ENCODE assay signal across 1 cellular context in the genomic region with DNA sequence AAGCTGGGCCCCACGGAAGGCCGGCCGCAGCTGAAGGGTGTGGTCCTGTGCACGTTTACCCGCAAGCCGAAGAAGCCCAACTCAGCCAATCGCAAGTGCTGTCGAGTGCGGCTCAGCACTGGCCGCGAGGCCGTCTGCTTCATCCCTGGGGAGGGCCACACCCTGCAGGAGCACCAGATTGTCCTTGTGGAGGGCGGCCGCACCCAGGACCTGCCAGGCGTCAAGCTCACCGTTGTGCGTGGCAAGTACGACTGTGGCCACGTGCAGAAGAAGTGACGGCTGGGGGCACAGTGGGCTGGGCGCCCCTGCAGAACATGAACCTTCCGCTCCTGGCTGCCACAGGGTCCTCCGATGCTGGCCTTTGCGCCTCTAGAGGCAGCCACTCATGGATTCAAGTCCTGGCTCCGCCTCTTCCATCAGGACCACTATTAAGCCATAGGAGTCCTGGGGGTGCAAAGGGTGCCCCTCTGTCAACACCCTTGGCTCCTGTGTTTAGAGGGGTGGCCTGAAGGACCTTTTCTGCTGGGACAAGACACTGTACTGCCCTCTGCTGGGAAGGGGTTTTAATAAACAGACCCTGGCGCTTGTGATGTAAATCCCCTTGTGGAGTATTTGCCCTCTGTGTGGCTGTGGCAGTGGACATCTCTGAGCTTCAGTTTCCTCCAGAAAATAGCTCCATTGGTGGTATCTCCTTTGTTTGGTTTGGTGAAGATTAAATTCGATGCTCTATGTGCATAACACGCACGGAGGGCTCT.
TF ChIP-seq lines count a peak whose summit lies in the region.

No MANE protein-coding gene starts in this region.

TF ChIP-seq in HepG2, 621 proteins besides CTCF, POLR2A, EP300 and RAD21 (continued from another document):
- TF ChIP-seq, protein P1, sequence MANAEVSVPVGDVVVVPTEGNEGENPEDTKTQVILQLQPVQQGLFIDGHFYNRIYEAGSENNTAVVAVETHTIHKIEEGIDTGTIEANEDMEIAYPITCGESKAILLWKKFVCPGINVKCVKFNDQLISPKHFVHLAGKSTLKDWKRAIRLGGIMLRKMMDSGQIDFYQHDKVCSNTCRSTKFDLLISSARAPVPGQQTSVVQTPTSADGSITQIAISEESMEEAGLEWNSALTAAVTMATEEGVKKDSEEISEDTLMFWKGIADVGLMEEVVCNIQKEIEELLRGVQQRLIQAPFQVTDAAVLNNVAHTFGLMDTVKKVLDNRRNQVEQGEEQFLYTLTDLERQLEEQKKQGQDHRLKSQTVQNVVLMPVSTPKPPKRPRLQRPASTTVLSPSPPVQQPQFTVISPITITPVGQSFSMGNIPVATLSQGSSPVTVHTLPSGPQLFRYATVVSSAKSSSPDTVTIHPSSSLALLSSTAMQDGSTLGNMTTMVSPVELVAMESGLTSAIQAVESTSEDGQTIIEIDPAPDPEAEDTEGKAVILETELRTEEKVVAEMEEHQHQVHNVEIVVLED (CRISPR knock-in tag; IDR thresholded peaks at IDR 0.05; ENCODE audit: borderline replicate concordance) = no peak
- TF ChIP-seq ZNF777 (CRISPR knock-in tag; IDR thresholded peaks at IDR 0.05) = no peak
- TF ChIP-seq, protein P2, sequence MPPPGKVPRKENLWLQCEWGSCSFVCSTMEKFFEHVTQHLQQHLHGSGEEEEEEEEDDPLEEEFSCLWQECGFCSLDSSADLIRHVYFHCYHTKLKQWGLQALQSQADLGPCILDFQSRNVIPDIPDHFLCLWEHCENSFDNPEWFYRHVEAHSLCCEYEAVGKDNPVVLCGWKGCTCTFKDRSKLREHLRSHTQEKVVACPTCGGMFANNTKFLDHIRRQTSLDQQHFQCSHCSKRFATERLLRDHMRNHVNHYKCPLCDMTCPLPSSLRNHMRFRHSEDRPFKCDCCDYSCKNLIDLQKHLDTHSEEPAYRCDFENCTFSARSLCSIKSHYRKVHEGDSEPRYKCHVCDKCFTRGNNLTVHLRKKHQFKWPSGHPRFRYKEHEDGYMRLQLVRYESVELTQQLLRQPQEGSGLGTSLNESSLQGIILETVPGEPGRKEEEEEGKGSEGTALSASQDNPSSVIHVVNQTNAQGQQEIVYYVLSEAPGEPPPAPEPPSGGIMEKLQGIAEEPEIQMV (CRISPR knock-in tag; IDR thresholded peaks at IDR 0.05; ENCODE audit: low read depth) = no peak
- TF ChIP-seq XBP1 (CRISPR knock-in tag; IDR thresholded peaks at IDR 0.05) = no peak
- no peak for TF ChIP-seq SNAPC2 (CRISPR knock-in tag; IDR thresholded peaks at IDR 0.05)
- 0 out of 2 replicates have a peak, but pooled peaks have one; percentile 22 for TF ChIP-seq PHF21A (CRISPR knock-in tag; IDR thresholded peaks at IDR 0.05)
- no peak for TF ChIP-seq ZFP82 (CRISPR knock-in tag; IDR thresholded peaks at IDR 0.05; ENCODE audit: borderline replicate concordance)
- no peak for TF ChIP-seq FOXA1 (IDR thresholded peaks at IDR 0.05)
- TF ChIP-seq FOXA1 (CRISPR knock-in tag; IDR thresholded peaks at IDR 0.05) = 0 out of 2 replicates have a peak, but pooled peaks have one; percentile 25
- no peak for TF ChIP-seq SUZ12 (IDR thresholded peaks at IDR 0.05; ENCODE audit: low read depth, low read length)
- TF ChIP-seq ZNF792 (CRISPR knock-in tag; IDR thresholded peaks at IDR 0.05) = no peak
- TF ChIP-seq NRL (CRISPR knock-in tag; IDR thresholded peaks at IDR 0.05; ENCODE audit: borderline replicate concordance) = peak; percentile 58; the same call in 1 of the 2 replicates
- no peak for TF ChIP-seq SAFB2 (CRISPR knock-in tag; IDR thresholded peaks at IDR 0.05; ENCODE audit: borderline replicate concordance, low read depth)
- TF ChIP-seq PAF1 (CRISPR knock-in tag; IDR thresholded peaks at IDR 0.05) = no peak
- no peak for TF ChIP-seq WIZ (CRISPR knock-in tag; IDR thresholded peaks at IDR 0.05)
- no peak for TF ChIP-seq NFIC (IDR thresholded peaks at IDR 0.05; ENCODE audit: low read length)
- TF ChIP-seq MZF1 (CRISPR knock-in tag; IDR thresholded peaks at IDR 0.05; ENCODE audit: borderline replicate concordance) = no peak
- no peak for TF ChIP-seq ARID3A (IDR thresholded peaks at IDR 0.05; ENCODE audit: low read depth, low read length)
- TF ChIP-seq ZNF234 (CRISPR knock-in tag; conservative IDR thresholded peaks at IDR 0.05) = no peak
- peak; percentile 72 for TF ChIP-seq RBFOX2 (IDR thresholded peaks at IDR 0.05; ENCODE audit: low read depth, low read length)
- no peak for TF ChIP-seq MAZ (IDR thresholded peaks at IDR 0.05; ENCODE audit: borderline replicate concordance, low read depth, low read length)
- no peak for TF ChIP-seq MAZ (CRISPR knock-in tag; IDR thresholded peaks at IDR 0.05; ENCODE audit: low read depth)
- TF ChIP-seq ZNF687 (CRISPR knock-in tag; IDR thresholded peaks at IDR 0.05) = peak; percentile 34; the same call in 1 of the 2 replicates
- 0 out of 2 replicates have a peak, but pooled peaks have one; percentile 9 for TF ChIP-seq SALL1 (CRISPR knock-in tag; IDR thresholded peaks at IDR 0.05)
- TF ChIP-seq SMARCE1 (IDR thresholded peaks at IDR 0.05; ENCODE audit: borderline replicate concordance) = no peak
- no peak for TF ChIP-seq SYNCRIP (IDR thresholded peaks at IDR 0.05; ENCODE audit: insufficient read depth, low read depth, low read length)
- TF ChIP-seq, protein P3, sequence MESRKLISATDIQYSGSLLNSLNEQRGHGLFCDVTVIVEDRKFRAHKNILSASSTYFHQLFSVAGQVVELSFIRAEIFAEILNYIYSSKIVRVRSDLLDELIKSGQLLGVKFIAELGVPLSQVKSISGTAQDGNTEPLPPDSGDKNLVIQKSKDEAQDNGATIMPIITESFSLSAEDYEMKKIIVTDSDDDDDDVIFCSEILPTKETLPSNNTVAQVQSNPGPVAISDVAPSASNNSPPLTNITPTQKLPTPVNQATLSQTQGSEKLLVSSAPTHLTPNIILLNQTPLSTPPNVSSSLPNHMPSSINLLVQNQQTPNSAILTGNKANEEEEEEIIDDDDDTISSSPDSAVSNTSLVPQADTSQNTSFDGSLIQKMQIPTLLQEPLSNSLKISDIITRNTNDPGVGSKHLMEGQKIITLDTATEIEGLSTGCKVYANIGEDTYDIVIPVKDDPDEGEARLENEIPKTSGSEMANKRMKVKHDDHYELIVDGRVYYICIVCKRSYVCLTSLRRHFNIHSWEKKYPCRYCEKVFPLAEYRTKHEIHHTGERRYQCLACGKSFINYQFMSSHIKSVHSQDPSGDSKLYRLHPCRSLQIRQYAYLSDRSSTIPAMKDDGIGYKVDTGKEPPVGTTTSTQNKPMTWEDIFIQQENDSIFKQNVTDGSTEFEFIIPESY (CRISPR knock-in tag; IDR thresholded peaks at IDR 0.05) = peak; percentile 89
- TF ChIP-seq ZBTB8A (CRISPR knock-in tag; IDR thresholded peaks at IDR 0.05; ENCODE audit: borderline replicate concordance, low read depth) = no peak
- TF ChIP-seq MYPOP (CRISPR knock-in tag; IDR thresholded peaks at IDR 0.05) = no peak
- peak; percentile 88 for TF ChIP-seq ZNF7 (CRISPR knock-in tag; IDR thresholded peaks at IDR 0.05)
TF ChIP-seq in HepG2: peak in this region for 18.
